8 cellular contexts compared by ENCODE assay signal in genomic region chr17:1516403-1517161, GRCh38. TPM values are rescaled to one million over a fixed set of nuclear protein-coding genes. Genes with fewer than 3 reads are reported as not detected.
DNase-seq lines count a peak whose midpoint lies in the region; ATAC-seq, FAIRE-seq and TF ChIP-seq lines count a peak whose summit lies in the region.

Gene INPP5K (minus strand): TSS chr17:1516612. CDS start chr17:1516499, 113 bp downstream.

- H3K9me3 Mint-ChIP-seq in T-cell, result no peaks in the 10 kb centered on the region

- FAIRE-seq in GM12891 (lab: Jason Lieb, UNC), result peak; percentile 100

- H3K4me3 ChIP-seq in adrenal gland (peak within 1 kb of the TSS in 3 of 4 donors; percentile 65 to 83 (median 69)), heart left ventricle (peak within 1 kb of the TSS; percentile 60 to 100 (median 90)), upper lobe of left lung (peak within 1 kb of the TSS; percentile 76 to 99 (median 88))

- peak in 1 of 4 donors; percentile 82 for TF ChIP-seq EP300 in upper lobe of left lung (IDR thresholded peaks at IDR 0.05)

- peak within 1 kb of the TSS; percentile 90 to 92 (median 91) for H3K4me3 Mint-ChIP-seq in T-cell

- ATAC-seq in HG02840 (IDR thresholded peaks at IDR 0.05; ENCODE audit: low FRiP score, unreplicated experiment) (peak; percentile 89), T-cell (replicated peaks in 1 of 4) (peak; percentile 89 to 94 (median 92)), heart left ventricle (peak; percentile 97 to 98 (median 98)), upper lobe of left lung (ENCODE audit: low FRiP score in 2 of 2) (peak; percentile 98)

- WGBS in adrenal gland, 4 donors, result 0% methylated on average over 12 to 90 of the region's 90 CpGs
- 0% methylated on average over 35 to 90 of the region's 90 CpGs for WGBS in heart left ventricle, 4 donors
- 0 to 1% methylated on average over 22 to 42 of the region's 90 CpGs for WGBS in upper lobe of left lung, 2 donors

- TF ChIP-seq CTCF in adrenal gland (IDR thresholded peaks at IDR 0.05) (peak in 1 of 6 experiments; percentile 20), heart left ventricle (IDR thresholded peaks at IDR 0.05) (no peak), upper lobe of left lung (IDR thresholded peaks at IDR 0.05) (peak in 3 of 6 experiments; percentile 33 to 48 (median 35))

- H3K27me3 ChIP-seq in adrenal gland (no peaks in the 10 kb centered on the region), heart left ventricle (no peaks in the 10 kb centered on the region), upper lobe of left lung (no peaks in the 10 kb centered on the region)

- DNase-seq in GM12891 (ENCODE audit: insufficient read length, low spot score) (peak; percentile 98), NCI-H1436 treated with DMSO at 0.1 percent for 48 hours (lab: John Stamatoyannopoulos, UW) (peak; percentile 72), T-cell (peak; percentile 92 to 99 (median 98)), adrenal gland (peak; percentile 97 to 99 (median 98)), heart left ventricle (peak; percentile 98 to 99 (median 99)), posterior cingulate gyrus (peak; percentile 97 to 100 (median 98)), upper lobe of left lung (peak; percentile 99)

- H3K4me1 ChIP-seq in adrenal gland (replicated peaks in 1 of 2) (peaks cover 15 to 29% of the 10 kb centered on the region in 2 donors), heart left ventricle (peaks cover 20 to 59% (median 44%) of the 10 kb centered on the region in 12 donors), upper lobe of left lung (peaks cover 43 to 49% (median 47%) of the 10 kb centered on the region in 4 donors)

- H3K9me3 ChIP-seq in adrenal gland (replicated peaks in 1 of 3) (no peaks in the 10 kb centered on the region), heart left ventricle (no peaks in the 10 kb centered on the region), upper lobe of left lung (no peaks in the 10 kb centered on the region)

- H3K36me3 ChIP-seq in adrenal gland (replicated peaks in 1 of 2), result peaks cover 0 to 21% of the 10 kb centered on the region in 2 donors
- H3K36me3 ChIP-seq in heart left ventricle, result peaks cover 0 to 50% (median 21%) of the 10 kb centered on the region in 9 donors
- H3K36me3 ChIP-seq in upper lobe of left lung, result peaks cover 0 to 39% (median 15%) of the 10 kb centered on the region in 4 donors

- CTCF ChIA-PET in T-cell (lab: Charles Lee), result interaction anchor here in 1 of 2 donors (0.6 to 2.5 kb wide), 6 partner anchors 17 to 657 kb away, joined by 4 to 70 read pairs (median 6); no protein-coding TSS in a partner anchor

- peak within 1 kb of the TSS; percentile 74 to 95 (median 84) for H3K27ac ChIP-seq in adrenal gland
- H3K27ac ChIP-seq in heart left ventricle, result peak within 1 kb of the TSS; percentile 54 to 97 (median 92)
- H3K27ac ChIP-seq in upper lobe of left lung, result peak within 1 kb of the TSS; percentile 93 to 96 (median 95)

- H3K36me3 Mint-ChIP-seq in T-cell, result peaks cover 22% of the 10 kb centered on the region

- H3K4me1 Mint-ChIP-seq in T-cell, result peaks cover 23 to 34% (median 28%) of the 10 kb centered on the region in 3 donors

- peak within 1 kb of the TSS; percentile 92 to 93 for H3K27ac Mint-ChIP-seq in T-cell

- POLR2A ChIA-PET in T-cell (lab: Charles Lee), result interaction anchor here (0.7 to 1.1 kb wide), 4 partner anchors 16 to 174 kb away, joined by 3 to 5 read pairs (median 3); no protein-coding TSS in a partner anchor

- TF ChIP-seq POLR2A in GM12891 (IDR thresholded peaks at IDR 0.05; ENCODE audit: low read depth, low read length) (peak; percentile 81), adrenal gland (IDR thresholded peaks at IDR 0.05) (peak; percentile 52 to 78), heart left ventricle (IDR thresholded peaks at IDR 0.05) (peak in 1 of 2 donors; percentile 73), upper lobe of left lung (IDR thresholded peaks at IDR 0.05) (peak in 3 of 4 donors; percentile 59 to 88 (median 83))

- H3K27me3 Mint-ChIP-seq in T-cell, result no peaks in the 10 kb centered on the region

- intact Hi-C loops in adrenal gland (cut with DNase I), result loop anchor here (5.0 to 10.0 kb wide), 4 partner anchors 41 to 259 kb away; partner anchors contain the start of genes BHLHA9 (in 1 of the 2) and TRARG1 (in 1 of the 2)
- intact Hi-C loops in heart left ventricle (cut with DNase I), result loop anchor here in 9 of 10 donors (1.0 to 10.0 kb wide), 9 partner anchors 59 to 252 kb away; partner anchors contain the start of genes CRK (in 7 of the 9), TRARG1 (in 6 of the 9) and BHLHA9 (in 1 of the 9)
- intact Hi-C loops in posterior cingulate gyrus (cut with DNase I), result loop anchor here (1.0 to 10.0 kb wide), 4 partner anchors 46 to 252 kb away; partner anchors contain the start of gene PITPNA

TF ChIP-seq in GM12891, 5 proteins besides CTCF, POLR2A, EP300 and RAD21:
- TF ChIP-seq TAF1 (IDR thresholded peaks at IDR 0.05; ENCODE audit: low read depth, low read length) (peak; percentile 18; the same call in 1 of the 2 replicates), POU2F2 (IDR thresholded peaks at IDR 0.05; ENCODE audit: low read depth, low read length) (no peak), SPI1 (IDR thresholded peaks at IDR 0.05; ENCODE audit: low read depth, low read length) (no peak), PAX5 (IDR thresholded peaks at IDR 0.05; ENCODE audit: insufficient read depth, low read length, severe bottlenecking) (no peak), POLR2AphosphoS5 (IDR thresholded peaks at IDR 0.05; ENCODE audit: low read depth, low read length) (peak; percentile 80)

RNA-seq across cellular contexts. Expression of gene INPP5K, which starts in this region (rescaled TPM):
- polyA plus RNA-seq in GM12891 (2012; ENCODE audit: low read depth, missing spikeins), result 14.0 TPM
- total RNA-seq in T-cell, result 100 to 1,000 TPM in 2 of 5 donors, 10 to 100 TPM in 3; 91.1 to 184 (median 97.0) TPM
- total RNA-seq in adrenal gland, result 10 to 100 TPM; 22.3 to 91.6 (median 39.9) TPM
- polyA plus RNA-seq in adrenal gland, result 10 to 100 TPM; 22.6 to 41.1 (median 34.0) TPM
- 100 to 1,000 TPM in 1 of 9 donors, 10 to 100 TPM in 8; 28.4 to 128 (median 33.4) TPM for total RNA-seq in heart left ventricle
- 10 to 100 TPM; 21.9 to 68.4 TPM for polyA plus RNA-seq in heart left ventricle
- 100 to 1,000 TPM in 2 of 6 donors, 10 to 100 TPM in 4; 60.9 to 155 (median 84.6) TPM for total RNA-seq in upper lobe of left lung

Comparison
In these comparisons a context has a peak if more than half of its experiments do, and no peak if none do; other contexts are left out.
1. Peak in every context shown above with its lines: DNase-seq, ATAC-seq, H3K4me3 ChIP-seq and H3K27ac ChIP-seq.